8 cellular contexts compared by ENCODE assay signal in genomic region chr2:96207073-96207777, GRCh38. TPM values are rescaled to one million over a fixed set of nuclear protein-coding genes. Genes with fewer than 3 reads are reported as not detected.
DNase-seq lines count a peak whose midpoint lies in the region; ATAC-seq and TF ChIP-seq lines count a peak whose summit lies in the region.

No MANE protein-coding gene starts in this region.

- TF ChIP-seq CTCF in GM12875 (IDR thresholded peaks at IDR 0.05; ENCODE audit: borderline replicate concordance, insufficient read depth, low read depth, low read length) (no peak), fibroblast of pulmonary artery (IDR thresholded peaks at IDR 0.05; ENCODE audit: low read length, missing control alignments) (no peak), sigmoid colon (IDR thresholded peaks at IDR 0.05) (no peak)

- TF ChIP-seq EP300 in sigmoid colon (IDR thresholded peaks at IDR 0.05): no peak

- H3K36me3 Mint-ChIP-seq in T-cell: peaks cover 3% of the 10 kb centered on the region

- DNase-seq in T-cell (peak in 1 of 34 experiments; percentile 12), fibroblast of pulmonary artery (ENCODE audit: low read depth) (no peak), sigmoid colon (no peak), NAMALWA (ENCODE audit: low spot score) (no peak), NCI-H1092 (lab: John Stamatoyannopoulos, UW) (no peak), NOMO-1 treated with dmso at 0.1 percent for 144 hours (lab: John Stamatoyannopoulos, UW; ENCODE audit: unreplicated experiment) (no peak), DMS114 treated with DMSO at 0.1 percent for 48 hours (lab: John Stamatoyannopoulos, UW; ENCODE audit: unreplicated experiment) (no peak)

- H3K4me3 ChIP-seq in GM12875 (ENCODE audit: low read depth, low read length) (peak overlapping the region; percentile 89), fibroblast of pulmonary artery (replicated peaks; ENCODE audit: low read depth, low read length) (peak overlapping the region; percentile 89), sigmoid colon (peak overlapping the region; percentile 60 to 99 (median 86))

- CTCF ChIA-PET in T-cell (lab: Charles Lee): interaction anchor here (0.7 to 1.4 kb wide), 2 partner anchors 52 to 194 kb away, joined by 5 to 7 read pairs; no protein-coding TSS in a partner anchor

- peaks cover 0 to 62% (median 58%) of the 10 kb centered on the region in 4 donors for H3K4me1 ChIP-seq in sigmoid colon

- H3K36me3 ChIP-seq in sigmoid colon: no peaks in the 10 kb centered on the region

- no peak for TF ChIP-seq POLR2A in sigmoid colon (IDR thresholded peaks at IDR 0.05)

- intact Hi-C loops in sigmoid colon (cut with DNase I): loop anchor here (5.0 kb wide), 1 partner anchor 330 kb away; the partner anchor contains the start of gene ARID5A

- no peaks in the 10 kb centered on the region for H3K9me3 Mint-ChIP-seq in T-cell

- H3K27ac ChIP-seq in sigmoid colon: peak overlapping the region; percentile 89 to 98 (median 94)

- 3 to 18% methylated on average over 11 of the region's 11 CpGs for WGBS in sigmoid colon, 2 donors

- peak overlapping the region; percentile 92 to 99 (median 98) for H3K4me3 Mint-ChIP-seq in T-cell

- no peaks in the 10 kb centered on the region for H3K27me3 ChIP-seq in sigmoid colon

- POLR2A ChIA-PET in T-cell (lab: Charles Lee): no interaction called here

- H3K27me3 Mint-ChIP-seq in T-cell: no peaks in the 10 kb centered on the region

- ATAC-seq in T-cell (replicated peaks in 1 of 4): no peak

- H3K9me3 ChIP-seq in sigmoid colon: no peaks in the 10 kb centered on the region

- peak overlapping the region; percentile 88 to 98 for H3K27ac Mint-ChIP-seq in T-cell

- H3K4me1 Mint-ChIP-seq in T-cell: peaks cover 62 to 69% (median 66%) of the 10 kb centered on the region in 3 donors

RNA-seq across cellular contexts. Expression of gene STARD7, which starts 1.4 kb away (rescaled TPM):
- 10 to 100 TPM; 65.0 to 95.3 (median 84.4) TPM for total RNA-seq in T-cell
- total RNA-seq in sigmoid colon: 10 to 100 TPM; 50.4 to 88.5 (median 73.1) TPM
- polyA plus RNA-seq in sigmoid colon: 10 to 100 TPM; 39.6 to 74.6 (median 40.5) TPM

RNA-seq across cellular contexts. Expression of gene TMEM127, which starts 58.6 kb away (rescaled TPM):
- total RNA-seq in T-cell (10 to 100 TPM; 31.2 to 43.0 (median 40.4) TPM), sigmoid colon (10 to 100 TPM; 24.6 to 30.5 (median 27.9) TPM)
- polyA plus RNA-seq in sigmoid colon: 10 to 100 TPM; 10.8 to 40.1 (median 12.5) TPM

RNA-seq across cellular contexts. Expression of gene CIAO1, which starts 58.8 kb away (rescaled TPM):
- 10 to 100 TPM; 65.2 to 87.0 (median 80.2) TPM for total RNA-seq in T-cell
- 100 to 1,000 TPM in 2 of 4 donors, 10 to 100 TPM in 2; 77.4 to 110 (median 95.2) TPM for total RNA-seq in sigmoid colon
- polyA plus RNA-seq in sigmoid colon: 10 to 100 TPM; 45.6 to 55.0 (median 51.1) TPM
